Comparison of ENCODE assay signal across 15 cellular contexts in the genomic region with DNA sequence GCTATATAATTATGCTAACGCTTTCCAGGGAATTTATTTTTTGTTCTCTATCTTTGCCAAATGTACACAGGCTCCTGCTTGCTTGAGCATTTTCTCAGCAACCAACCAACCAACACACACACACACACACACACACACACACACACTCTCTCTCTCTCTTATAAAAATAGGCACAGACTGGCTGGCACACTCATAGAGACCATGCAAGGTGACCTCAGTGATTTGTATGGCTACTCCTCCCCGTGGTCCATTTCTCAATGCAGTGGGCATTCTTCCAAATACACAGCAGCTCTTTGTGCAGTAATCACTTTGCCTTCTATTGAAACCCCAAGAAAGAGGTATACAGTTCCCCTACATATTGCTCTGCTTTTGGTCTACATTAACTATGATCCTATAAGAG.
DNase-seq lines count a peak whose midpoint lies in the region; ATAC-seq and TF ChIP-seq lines count a peak whose summit lies in the region.
"Had no signal": no experiment of that assay in that cellular context is flagged by ENCODE, and none has a peak within 500 bp of the region (broad histone marks: within the 10 kb centered on the region; RNA-seq: fewer than 3 reads in every experiment).

No MANE protein-coding gene starts in this region.

- ATAC-seq in GM19035 (IDR thresholded peaks at IDR 0.05; ENCODE audit: unreplicated experiment) = no peak
- no peak for ATAC-seq in GM18498 (IDR thresholded peaks at IDR 0.05; ENCODE audit: unreplicated experiment)

- H3K4me3 ChIP-seq in cardiac fibroblast (replicated peaks in 1 of 2; ENCODE audit: low read depth in 2 of 2, low read length in 2 of 2) = no peak overlapping the region
- H3K4me3 ChIP-seq: dorsolateral prefrontal cortex, SJSA1, spleen had no signal

- DNase-seq in AG20443 (ENCODE audit: low spot score) (peak; percentile 19), HT1080 (ENCODE audit: low read depth) (peak; percentile 15), cardiac fibroblast (ENCODE audit: low read depth in 2 of 2) (peak; percentile 31 to 41), midbrain (lab: John Stamatoyannopoulos, UW) (peak; percentile 4), CD1c-positive myeloid dendritic cell (ENCODE audit: extremely low spot score) (no peak), HT-29 (ENCODE audit: low spot score) (no peak)
- DNase-seq: activated CD4-positive, alpha-beta T cell treated with anti-CD3 and anti-CD28 coated beads, Interleukin-2, amount 10 ng/mL, durations not matched to agents 7 days and 5 days; activated naive CD4-positive, alpha-beta T cell treated with Interleukin-2 at 50 U/mL for 16 hours; CD8-positive, alpha-beta memory T cell; dorsolateral prefrontal cortex; KBM-7; spleen had no signal

- no peak for TF ChIP-seq CTCF in cardiac fibroblast (IDR thresholded peaks at IDR 0.05; ENCODE audit: low read depth, low read length)

Comparison
In these comparisons a context has a peak if more than half of its experiments do, and no peak if none do; other contexts are left out.
1. DNase-seq: peak in AG20443 (single experiment), HT1080 (single experiment), cardiac fibroblast (2 of 2) and midbrain (single experiment); none in CD1c-positive myeloid dendritic cell (single experiment) and HT-29 (single experiment).